6 cellular contexts compared by ENCODE assay signal in the genomic region with DNA sequence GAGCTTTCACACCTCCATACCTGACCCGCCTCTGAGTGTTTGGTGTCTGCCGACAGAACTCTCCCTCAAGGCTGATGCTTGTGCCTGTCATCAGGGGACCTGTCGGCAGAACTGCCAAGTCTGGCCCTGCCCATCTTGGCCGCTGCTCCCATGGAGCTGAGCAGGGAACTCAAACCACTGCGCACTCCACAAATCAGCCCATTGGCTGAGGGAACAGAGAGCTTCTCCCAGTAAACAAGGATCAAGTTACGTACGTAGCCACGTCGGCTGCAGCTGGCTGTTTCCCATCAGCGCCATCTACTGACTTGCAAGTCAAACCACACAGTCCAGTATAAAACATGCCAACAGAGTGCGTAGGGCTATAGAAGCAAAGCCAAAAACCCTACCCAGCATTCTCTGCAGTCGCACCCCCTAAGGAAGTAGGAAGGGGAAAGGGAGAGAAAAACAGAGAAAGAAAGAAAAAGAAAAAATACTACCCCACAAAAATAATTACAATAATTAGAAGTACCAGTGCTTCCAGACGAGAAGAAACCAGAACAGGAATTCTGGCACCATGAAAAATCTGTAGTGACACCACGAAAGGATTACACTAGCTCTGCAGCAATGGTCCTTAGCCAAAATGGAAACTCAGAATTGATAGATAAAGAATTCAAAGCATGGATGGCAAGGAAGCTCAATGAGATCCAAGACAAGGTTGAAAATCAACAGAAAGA. TPM values are rescaled to one million over a fixed set of nuclear protein-coding genes. Genes with fewer than 3 reads are reported as not detected.
DNase-seq lines count a peak whose midpoint lies in the region; ATAC-seq, FAIRE-seq and TF ChIP-seq lines count a peak whose summit lies in the region.

No MANE protein-coding gene starts in this region.

- TF ChIP-seq POLR2A in H54 (IDR thresholded peaks at IDR 0.05; ENCODE audit: low read depth, low read length), result no peak

- peak overlapping the region; percentile 74 for H3K4me3 Mint-ChIP-seq in type B pancreatic cell

- peak; percentile 25 for DNase-seq in H54 (ENCODE audit: insufficient read length, low spot score)
- peak; percentile 97 for DNase-seq in NCI-H69 (lab: John Stamatoyannopoulos, UW)
- no peak for DNase-seq in type B pancreatic cell (ENCODE audit: extremely low spot score, unreplicated experiment)

- peaks cover 5% of the 10 kb centered on the region for H3K36me3 Mint-ChIP-seq in type B pancreatic cell

- peak overlapping the region; percentile 25 for H3K27ac Mint-ChIP-seq in type B pancreatic cell

- peaks cover 8% of the 10 kb centered on the region for H3K27me3 Mint-ChIP-seq in type B pancreatic cell

- ATAC-seq in esophagus mucosa, result peak; percentile 62
- no peak for ATAC-seq in GM19395 (IDR thresholded peaks at IDR 0.05; ENCODE audit: unreplicated experiment)
- ATAC-seq in activated CD4-positive, CD25-positive, alpha-beta regulatory T cell treated with anti-CD3 and anti-CD28 coated beads, Interleukin-2, amount 50 U/mL, for 24 hours, result no peak

- FAIRE-seq in H54 (lab: Jason Lieb, UNC), result peak; percentile 89

- peaks cover 5% of the 10 kb centered on the region for H3K4me1 Mint-ChIP-seq in type B pancreatic cell (ENCODE audit: unreplicated experiment)

- peaks cover 7% of the 10 kb centered on the region for H3K9me3 Mint-ChIP-seq in type B pancreatic cell

- peak; percentile 70 for TF ChIP-seq CTCF in type B pancreatic cell (conservative IDR thresholded peaks at IDR 0.05)

RNA-seq across cellular contexts. Expression of gene KRTAP13-1, which starts 13.1 kb away (rescaled TPM):
- not detected for total RNA-seq in esophagus mucosa
- not detected in 2 replicates for total RNA-seq in type B pancreatic cell (ENCODE audit: low replicate concordance)

RNA-seq across cellular contexts. Expression of gene KRTAP13-3, which starts 16.8 kb away (rescaled TPM):
- total RNA-seq in esophagus mucosa, result not detected
- not detected in 2 replicates for total RNA-seq in type B pancreatic cell (ENCODE audit: low replicate concordance)

RNA-seq across cellular contexts. Expression of gene KRTAP13-4, which starts 21.1 kb away (rescaled TPM):
- total RNA-seq in esophagus mucosa (not detected), type B pancreatic cell (ENCODE audit: low replicate concordance) (not detected in 2 replicates)

RNA-seq across cellular contexts. Expression of gene KRTAP15-1, which starts 31.1 kb away (rescaled TPM):
- not detected for total RNA-seq in esophagus mucosa
- not detected in 2 replicates for total RNA-seq in type B pancreatic cell (ENCODE audit: low replicate concordance)

RNA-seq across cellular contexts. Expression of gene KRTAP13-2, which starts 36.9 kb away (rescaled TPM):
- total RNA-seq in esophagus mucosa (not detected), type B pancreatic cell (ENCODE audit: low replicate concordance) (not detected in 2 replicates)
